ENCODE assay signal across 8 cellular contexts in the genomic region with DNA sequence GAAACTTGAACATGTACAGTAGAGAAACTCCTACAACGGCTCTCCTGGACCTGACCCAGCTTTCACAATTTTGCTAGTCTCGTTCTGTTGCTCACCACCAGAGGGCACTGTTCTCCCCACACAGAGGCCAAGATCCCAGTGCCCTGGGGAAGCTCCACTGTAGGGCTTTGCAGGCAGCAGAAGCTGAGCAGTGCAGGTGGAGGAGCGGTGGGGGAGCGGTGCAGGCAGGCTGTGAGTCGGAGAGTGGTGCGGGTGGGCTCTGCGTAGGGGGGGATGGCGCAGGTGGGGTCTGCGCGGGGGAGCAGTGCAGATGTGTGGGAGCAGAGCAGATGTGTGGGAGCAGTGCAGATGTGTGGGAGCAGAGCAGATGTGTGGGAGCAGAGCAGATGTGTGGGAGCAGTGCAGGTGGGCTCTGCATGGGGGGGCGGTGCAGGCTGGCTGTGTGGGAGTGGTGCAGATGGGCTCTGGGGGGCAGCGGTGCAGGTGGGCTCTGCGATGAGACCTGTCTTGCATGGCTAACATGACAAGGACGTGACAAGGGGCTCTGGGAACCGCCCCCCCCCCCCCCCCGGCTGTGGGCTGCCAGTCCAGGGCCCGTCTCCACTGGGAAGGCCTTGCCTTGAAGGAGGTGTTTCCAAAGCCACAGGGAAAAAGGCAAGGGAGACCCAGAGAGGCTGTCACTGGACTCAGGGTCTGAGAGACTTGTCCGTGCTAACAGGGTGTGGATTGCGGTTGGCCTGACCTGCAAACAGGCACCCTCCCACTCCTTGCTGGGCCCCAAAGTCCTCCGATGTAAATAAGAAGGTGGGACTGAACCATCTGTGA. TPM values are rescaled to one million over a fixed set of nuclear protein-coding genes. Genes with fewer than 3 reads are reported as not detected.
DNase-seq lines count a peak whose midpoint lies in the region; ATAC-seq and TF ChIP-seq lines count a peak whose summit lies in the region.

No MANE protein-coding gene starts in this region.

- ATAC-seq in HG02870 (IDR thresholded peaks at IDR 0.05; ENCODE audit: unreplicated experiment), result peak; percentile 78
- ATAC-seq in right cardiac atrium, result peak; percentile 89 to 91
- no peak for ATAC-seq in GM21367 (IDR thresholded peaks at IDR 0.05; ENCODE audit: unreplicated experiment)

- H3K27me3 ChIP-seq in right cardiac atrium (ENCODE audit: control insufficient read depth, insufficient read depth), result no peaks in the 10 kb centered on the region

- no peak overlapping the region for H3K4me3 ChIP-seq in GM12875 (ENCODE audit: low read depth, low read length)
- no peak overlapping the region for H3K4me3 ChIP-seq in right cardiac atrium (ENCODE audit: low read length)
- no peak overlapping the region for H3K4me3 ChIP-seq in skeletal muscle cell (ENCODE audit: low read depth, low read length)

- H3K4me1 ChIP-seq in right cardiac atrium (ENCODE audit: control insufficient read depth, insufficient read depth, low read length), result no peaks in the 10 kb centered on the region

- H3K9me3 ChIP-seq in right cardiac atrium (ENCODE audit: control insufficient read depth, low read length), result no peaks in the 10 kb centered on the region

- no peak overlapping the region for H3K27ac ChIP-seq in right cardiac atrium (ENCODE audit: low read length)

- TF ChIP-seq CTCF in GM12875 (IDR thresholded peaks at IDR 0.05; ENCODE audit: borderline replicate concordance, insufficient read depth, low read depth, low read length), result peak; percentile 89

- WGBS in right cardiac atrium, result 36% methylated on average over 20 of the region's 20 CpGs

- intact Hi-C loops in right cardiac atrium (cut with DNase I), result loop anchor here in 1 of 4 donors (5.0 kb wide), 1 partner anchor 364 kb away; no protein-coding TSS in a partner anchor

- peak; percentile 73 to 79 for DNase-seq in NCI-H1930 (lab: John Stamatoyannopoulos, UW)
- peak; percentile 54 for DNase-seq in T-helper 22 cell (ENCODE audit: low read depth)
- peak in 49 of 58 donors; percentile 20 to 87 (median 57) for DNase-seq in anterior cingulate cortex (lab: John Stamatoyannopoulos, UW)
- peak; percentile 79 to 89 (median 87) for DNase-seq in right cardiac atrium
- DNase-seq in skeletal muscle cell (ENCODE audit: low read depth), result peak; percentile 44

RNA-seq across cellular contexts. Expression of a gene that starts 7.3 kb away (rescaled TPM):
- total RNA-seq in right cardiac atrium, result 10 to 100 TPM in 1 of 4 donors, 1 to 10 TPM in 3; 4.9 to 13.3 (median 7.2) TPM
- polyA plus RNA-seq in right cardiac atrium, result 6.7 TPM

RNA-seq across cellular contexts. Expression of a gene that starts 29.5 kb away (rescaled TPM):
- 10 to 100 TPM; 24.0 to 42.4 (median 26.2) TPM for total RNA-seq in right cardiac atrium
- polyA plus RNA-seq in right cardiac atrium, result 9.8 TPM

RNA-seq across cellular contexts. Expression of a gene that starts 49.7 kb away (rescaled TPM):
- 1 to 10 TPM in 3 of 4 donors, under 1 TPM in 1; 0.37 to 6.1 (median 2.7) TPM for total RNA-seq in right cardiac atrium
- polyA plus RNA-seq in right cardiac atrium, result 0.54 TPM
